Comparison of ENCODE assay signal across 10 cellular contexts in genomic region chr17:44314869-44315661, GRCh38. TPM values are rescaled to one million over a fixed set of nuclear protein-coding genes. Genes with fewer than 3 reads are reported as not detected.
A peak's percentile ranks its signal among the peaks of the same experiment; 100 is the strongest.
DNase-seq lines count a peak whose midpoint lies in the region; ATAC-seq and TF ChIP-seq lines count a peak whose summit lies in the region.
"Had no signal": no experiment of that assay in that cellular context is flagged by ENCODE, and none has a peak within 500 bp of the region (broad histone marks: within the 10 kb centered on the region; RNA-seq: fewer than 3 reads in every experiment).

No MANE protein-coding gene starts in this region.

- H3K4me3 Mint-ChIP-seq in activated CD8-positive, alpha-beta memory T cell treated with anti-CD3 and anti-CD28 coated beads, Interleukin-2, amount 10 ng/mL, durations not matched to agents 7 days and 5 days: peak overlapping the region; percentile 59

- dilution Hi-C loops in IMR-90 (cut with HindIII; ENCODE audit: low sequenced_read_pairs, unreplicated experiment): no loop called here

- H3K9ac ChIP-seq in IMR-90 (ENCODE audit: low read depth, low read length): no peak overlapping the region

- WGBS in IMR-90 (ENCODE audit: extremely low coverage in 2 of 2, insufficient read length in 1 of 2), 2 experiments: 1% methylated on average over 15 of the region's 81 CpGs; no CpG with 5 or more reads in 1 of the 2 experiments

- no peak overlapping the region for H3K27ac Mint-ChIP-seq in activated CD8-positive, alpha-beta memory T cell treated with anti-CD3 and anti-CD28 coated beads, Interleukin-2, amount 10 ng/mL, durations not matched to agents 7 days and 5 days

- H3K79me1 ChIP-seq in IMR-90 (ENCODE audit: low read depth in 1 of 2, low read length in 2 of 2): no peaks in the 10 kb centered on the region

- H3K9me3 Mint-ChIP-seq in activated CD8-positive, alpha-beta memory T cell treated with anti-CD3 and anti-CD28 coated beads, Interleukin-2, amount 10 ng/mL, durations not matched to agents 7 days and 5 days (ENCODE audit: low read depth): no peaks in the 10 kb centered on the region

- no peak overlapping the region for H3K4ac ChIP-seq in IMR-90 (ENCODE audit: low read depth, low read length)

- H2BK20ac ChIP-seq in IMR-90 (ENCODE audit: low read depth, low read length): no peak overlapping the region

- peak; percentile 77 for ATAC-seq in IMR-90 (ENCODE audit: low read depth)
- peak; percentile 69 for ATAC-seq in activated CD8-positive, alpha-beta memory T cell treated with anti-CD3 and anti-CD28 coated beads, Interleukin-2, amount 10 ng/mL, durations not matched to agents 7 days and 5 days
- ATAC-seq in HG03159 (IDR thresholded peaks at IDR 0.05; ENCODE audit: unreplicated experiment): no peak
- ATAC-seq in HG03565 (IDR thresholded peaks at IDR 0.05; ENCODE audit: unreplicated experiment): no peak

- H2BK5ac ChIP-seq in IMR-90 (ENCODE audit: low read depth, low read length, poor library complexity, severe bottlenecking): no peak overlapping the region

- H3K18ac ChIP-seq in IMR-90 (ENCODE audit: low read depth, low read length): no peak overlapping the region

- CTCF ChIA-PET in IMR-90 (lab: Yijun Ruan, JAX): no interaction called here
- CTCF ChIA-PET in activated CD8-positive, alpha-beta memory T cell treated with anti-CD3 and anti-CD28 coated beads, Interleukin-2, amount 10 ng/mL, durations not matched to agents 7 days and 5 days (lab: Charles Lee): interaction anchor here (0.9 to 2.0 kb wide), 6 partner anchors 16 to 105 kb away, joined by 3 to 11 read pairs (median 5); partner anchors contain the start of gene FAM171A2

- H3K4me1 ChIP-seq in IMR-90 (ENCODE audit: control insufficient read depth, insufficient read depth, low read length): peaks cover 4% of the 10 kb centered on the region; the same call in 1 of the 2 replicates

- peak; percentile 5 for DNase-seq in COLO668 (lab: John Stamatoyannopoulos, UW; ENCODE audit: unreplicated experiment)
- DNase-seq in IMR-90: no peak
- DNase-seq in activated CD8-positive, alpha-beta memory T cell treated with anti-CD3 and anti-CD28 coated beads, Interleukin-2, amount 10 ng/mL, durations not matched to agents 7 days and 5 days: peak; percentile 56
- DNase-seq in foreskin fibroblast: peak in 1 of 2 donors; percentile 69
- DNase-seq in stimulated activated CD4-positive, alpha-beta T cell treated with anti-CD3 and anti-CD28 coated beads, Interleukin-12 subunit alpha, Interleukin-12 subunit beta, amount 100 ng/mL, for 48 hours (ENCODE audit: low read depth in 2 of 3, low spot score in 1 of 3): peak in 2 of 3 donors; percentile 28 to 51
- no peak for DNase-seq in cerebellar nuclear complex (lab: John Stamatoyannopoulos, UW)

- H3K4me2 ChIP-seq in IMR-90 (ENCODE audit: low read depth, low read length): peak overlapping the region; percentile 90

- no peak overlapping the region for H4K5ac ChIP-seq in IMR-90 (ENCODE audit: low read depth, low read length)

- H2AK9ac ChIP-seq in IMR-90 (replicated peaks; ENCODE audit: low read depth, low read length, poor library complexity): no peak overlapping the region

- H3K23ac ChIP-seq in IMR-90 (ENCODE audit: low read depth, low read length): peak overlapping the region; percentile 59; the same call in 1 of the 2 replicates

- in situ Hi-C loops in IMR-90 (cut with MboI; ENCODE audit: low sequenced_read_pairs): no loop called here

- H4K8ac ChIP-seq in IMR-90 (ENCODE audit: low read depth in 2 of 2, low read length in 2 of 2): no peak overlapping the region

- no peak overlapping the region for H2BK15ac ChIP-seq in IMR-90 (ENCODE audit: low read depth, low read length)

- H3K14ac ChIP-seq in IMR-90 (replicated peaks; ENCODE audit: low read depth, low read length): no peak overlapping the region

- no TSS peak for BruUV-seq in IMR-90 (replicated peaks; lab: Mats Ljungman, UMichigan)

- peaks cover 9% of the 10 kb centered on the region for H3K4me1 Mint-ChIP-seq in activated CD8-positive, alpha-beta memory T cell treated with anti-CD3 and anti-CD28 coated beads, Interleukin-2, amount 10 ng/mL, durations not matched to agents 7 days and 5 days

- no peaks in the 10 kb centered on the region; the same call in 1 of the 2 replicates for H3K9me1 ChIP-seq in IMR-90 (ENCODE audit: insufficient read depth, low read length)

- POLR2A ChIA-PET in IMR-90 (lab: Charles Lee; ENCODE audit: unreplicated experiment): interaction anchor here (0.6 kb wide), 1 partner anchor 97 kb away, joined by 8 read pairs; no protein-coding TSS in a partner anchor

- no peak overlapping the region for H3K56ac ChIP-seq in IMR-90 (ENCODE audit: extremely low read depth, insufficient read depth, low read length)

- H2AK5ac ChIP-seq in IMR-90 (ENCODE audit: low read depth, low read length): no peak overlapping the region

- H2AFZ ChIP-seq in IMR-90 (replicated peaks; ENCODE audit: low read length, poor library complexity): peak overlapping the region; percentile 79

- peaks cover 4% of the 10 kb centered on the region; the same call in 1 of the 2 replicates for H4K20me1 ChIP-seq in IMR-90 (ENCODE audit: insufficient read depth, low read length)

- TF ChIP-seq RAD21 in IMR-90 (IDR thresholded peaks at IDR 0.05; ENCODE audit: low read length): no peak

- H2BK120ac ChIP-seq in IMR-90 (ENCODE audit: low read depth, low read length): no peak overlapping the region

- H3K27me3 Mint-ChIP-seq in activated CD8-positive, alpha-beta memory T cell treated with anti-CD3 and anti-CD28 coated beads, Interleukin-2, amount 10 ng/mL, durations not matched to agents 7 days and 5 days: peaks cover 31% of the 10 kb centered on the region

- H3K9me3 ChIP-seq in IMR-90 (ENCODE audit: control insufficient read depth, insufficient read depth, low read length): peaks cover 5% of the 10 kb centered on the region

- H3K36me3 ChIP-seq in IMR-90 (ENCODE audit: control insufficient read depth, insufficient read depth, low read length): peaks cover 7% of the 10 kb centered on the region

- no peak overlapping the region for H3K27ac ChIP-seq in IMR-90 (ENCODE audit: insufficient read depth, low read length)

- H4K91ac ChIP-seq in IMR-90 (ENCODE audit: insufficient read depth, low read depth, low read length): no peak overlapping the region

- H3K4me3 ChIP-seq in IMR-90 (ENCODE audit: insufficient read depth, low read depth, low read length) (peak overlapping the region; percentile 52), foreskin fibroblast (ENCODE audit: low read depth in 1 of 2, low read length in 2 of 2) (peak overlapping the region; percentile 26 to 28)
- H3K4me3 ChIP-seq: lung had no signal

- no peak for TF ChIP-seq CTCF in IMR-90 (conservative IDR thresholded peaks at IDR 0.05; ENCODE audit: low read depth, low read length)
- TF ChIP-seq CTCF in foreskin fibroblast (IDR thresholded peaks at IDR 0.05; ENCODE audit: low read depth, low read length): no peak

- H3K36me3 Mint-ChIP-seq in activated CD8-positive, alpha-beta memory T cell treated with anti-CD3 and anti-CD28 coated beads, Interleukin-2, amount 10 ng/mL, durations not matched to agents 7 days and 5 days: no peaks in the 10 kb centered on the region

- TF ChIP-seq POLR2A in IMR-90 (IDR thresholded peaks at IDR 0.05; ENCODE audit: low read depth, low read length): no peak

- intact Hi-C loops in IMR-90 (cut with micrococcal nuclease): no loop called here

- H3K27me3 ChIP-seq in IMR-90 (ENCODE audit: control insufficient read depth, insufficient read depth, low read length): peaks cover 63% of the 10 kb centered on the region

TF ChIP-seq in IMR-90, 13 proteins besides CTCF, POLR2A, EP300 and RAD21 (continues in another document):
- TF ChIP-seq MAFK (IDR thresholded peaks at IDR 0.05; ENCODE audit: low read depth, low read length): no peak

RNA-seq across cellular contexts. Expression of gene RUNDC3A, which starts 6.7 kb away (rescaled TPM):
- total RNA-seq in IMR-90 (2012; rRNA removed): under 0.01 TPM in 2 replicates
- polyA plus RNA-seq in IMR-90 (2012; rRNA removed): 0.07 and 0.34 TPM in 2 replicates
- 0.16 and 0.18 TPM in 2 replicates for polyA plus RNA-seq in IMR-90 (2012; cell fraction: cytosol; rRNA removed)
- polyA plus RNA-seq in IMR-90 (2012; cell fraction: nucleus; rRNA removed; ENCODE audit: low replicate concordance): 0.51 and 0.57 TPM in 2 replicates
- under 1 TPM in 1 of 2 experiments, not detected in 1; 0.18 TPM for total RNA-seq in activated CD8-positive, alpha-beta memory T cell treated with anti-CD3 and anti-CD28 coated beads, Interleukin-2, amount 10 ng/mL, durations not matched to agents 7 days and 5 days

RNA-seq across cellular contexts. Expression of gene SLC25A39, which starts 9.6 kb away (rescaled TPM):
- 49.1 and 49.2 TPM in 2 replicates for total RNA-seq in IMR-90 (2012; rRNA removed)
- polyA plus RNA-seq in IMR-90 (2012; rRNA removed): 99.7 and 119 TPM in 2 replicates
- 126 and 127 TPM in 2 replicates for polyA plus RNA-seq in IMR-90 (2012; cell fraction: cytosol; rRNA removed)
- 142 and 367 TPM in 2 replicates for polyA plus RNA-seq in IMR-90 (2012; cell fraction: nucleus; rRNA removed; ENCODE audit: low replicate concordance)
- total RNA-seq in activated CD8-positive, alpha-beta memory T cell treated with anti-CD3 and anti-CD28 coated beads, Interleukin-2, amount 10 ng/mL, durations not matched to agents 7 days and 5 days: 100 to 1,000 TPM; 103 to 133 TPM

RNA-seq across cellular contexts. Expression of gene GRN, which starts 30.0 kb away (rescaled TPM):
- 38.9 and 39.2 TPM in 2 replicates for total RNA-seq in IMR-90 (2012; rRNA removed)
- 494 and 588 TPM in 2 replicates for polyA plus RNA-seq in IMR-90 (2012; rRNA removed)
- 401 and 565 TPM in 2 replicates for polyA plus RNA-seq in IMR-90 (2012; cell fraction: cytosol; rRNA removed)
- 146 and 360 TPM in 2 replicates for polyA plus RNA-seq in IMR-90 (2012; cell fraction: nucleus; rRNA removed; ENCODE audit: low replicate concordance)
- total RNA-seq in activated CD8-positive, alpha-beta memory T cell treated with anti-CD3 and anti-CD28 coated beads, Interleukin-2, amount 10 ng/mL, durations not matched to agents 7 days and 5 days: 10 to 100 TPM; 56.5 to 69.2 TPM

RNA-seq across cellular contexts. Expression of gene SLC4A1, which starts 47.1 kb away (rescaled TPM):
- not detected in 2 replicates for total RNA-seq in IMR-90 (2012; rRNA removed)
- polyA plus RNA-seq in IMR-90 (2012; rRNA removed): not detected in 2 replicates
- not detected in 2 replicates for polyA plus RNA-seq in IMR-90 (2012; cell fraction: cytosol; rRNA removed)
- polyA plus RNA-seq in IMR-90 (2012; cell fraction: nucleus; rRNA removed; ENCODE audit: low replicate concordance): 0.01 TPM in 1 of 2 replicates, not detected in the other
- total RNA-seq in activated CD8-positive, alpha-beta memory T cell treated with anti-CD3 and anti-CD28 coated beads, Interleukin-2, amount 10 ng/mL, durations not matched to agents 7 days and 5 days: not detected
- total RNA-seq: HT1080 had no signal

RNA-seq across cellular contexts. Expression of gene FAM171A2, which starts 48.6 kb away (rescaled TPM):
- 3.1 and 3.2 TPM in 2 replicates for total RNA-seq in IMR-90 (2012; rRNA removed)
- 5.9 and 8.1 TPM in 2 replicates for polyA plus RNA-seq in IMR-90 (2012; rRNA removed)
- polyA plus RNA-seq in IMR-90 (2012; cell fraction: cytosol; rRNA removed): 3.5 and 12.3 TPM in 2 replicates
- polyA plus RNA-seq in IMR-90 (2012; cell fraction: nucleus; rRNA removed; ENCODE audit: low replicate concordance): 3.7 and 9.3 TPM in 2 replicates
- under 1 TPM in 1 of 2 experiments, not detected in 1; 0.26 TPM for total RNA-seq in activated CD8-positive, alpha-beta memory T cell treated with anti-CD3 and anti-CD28 coated beads, Interleukin-2, amount 10 ng/mL, durations not matched to agents 7 days and 5 days

Comparison
In these comparisons a context has a peak if more than half of its experiments do, and no peak if none do; other contexts are left out.
1. DNase-seq: peak in COLO668 (single experiment), activated CD8-positive, alpha-beta memory T cell treated with anti-CD3 and anti-CD28 coated beads, Interleukin-2, amount 10 ng/mL, durations not matched to agents 7 days and 5 days (single experiment) and stimulated activated CD4-positive, alpha-beta T cell treated with anti-CD3 and anti-CD28 coated beads, Interleukin-12 subunit alpha, Interleukin-12 subunit beta, amount 100 ng/mL, for 48 hours (2 of 3); none in IMR-90 (single experiment) and cerebellar nuclear complex (0 of 2).
2. ATAC-seq: peak in IMR-90 (single experiment) and activated CD8-positive, alpha-beta memory T cell treated with anti-CD3 and anti-CD28 coated beads, Interleukin-2, amount 10 ng/mL, durations not matched to agents 7 days and 5 days (single experiment); none in HG03159 (single experiment) and HG03565 (single experiment).